In genomic region chr11:1545432-1545831, GRCh38 we compare ENCODE assay signal across 26 cellular contexts. TPM values are rescaled to one million over a fixed set of nuclear protein-coding genes. Genes with fewer than 3 reads are reported as not detected.
"Had no signal": no experiment of that assay in that cellular context is flagged by ENCODE, and none has a peak within 500 bp of the region (broad histone marks: within the 10 kb centered on the region; RNA-seq: fewer than 3 reads in every experiment).

No MANE protein-coding gene starts in this region.

- H3K9me3 ChIP-seq: body of pancreas, Peyer's patch had no signal

- H3K4me1 Mint-ChIP-seq: activated T-helper 17 cell treated with anti-CD3 and anti-CD28 coated beads, Interleukin-2, amount 50 U/mL, for 72 hours had no signal

- H3K27ac ChIP-seq: body of pancreas, RWPE1, VCaP had no signal

- H3K27ac Mint-ChIP-seq: activated CD4-positive, alpha-beta memory T cell treated with anti-CD3 and anti-CD28 coated beads, Interleukin-2, amount 10 ng/mL, durations not matched to agents 7 days and 5 days; activated CD4-positive, alpha-beta T cell treated with anti-CD3 and anti-CD28 coated beads for 36 hours; activated T-helper 17 cell treated with anti-CD3 and anti-CD28 coated beads, Interleukin-2, amount 50 U/mL, for 72 hours had no signal

- H3K36me3 ChIP-seq: Peyer's patch had no signal

- DNase-seq: activated CD4-positive, alpha-beta memory T cell treated with anti-CD3 and anti-CD28 coated beads, Interleukin-2, amount 10 ng/mL, durations not matched to agents 7 days and 5 days; activated CD4-positive, alpha-beta T cell treated with anti-CD3 and anti-CD28 coated beads for 36 hours; activated CD4-positive, alpha-beta T cell treated with anti-CD3 and anti-CD28 coated beads, Interleukin-2, amount 50 U/mL, for 1 hour; activated gamma-delta T cell; activated naive CD4-positive, alpha-beta T cell treated with anti-CD3 and anti-CD28 coated beads, Interleukin-2, amount 10 ng/mL, durations not matched to agents 7 days and 5 days; activated T-cell treated with anti-CD3 and anti-CD28 coated beads for 4 hours; activated T-cell treated with anti-CD3 and anti-CD28 coated beads, Interleukin-2, amount 50 U/mL, for 48 hours; aorta; central memory CD4-positive, alpha-beta T cell; Kasumi-1; KBM-7; NCI-H1436 treated with DMSO at 0.1 percent for 48 hours; NCI-H2081; NCI-H524; SHP77; T-helper 2 cell; T1000 had no signal

- H3K27me3 ChIP-seq: body of pancreas had no signal

- H3K9me3 Mint-ChIP-seq: activated CD4-positive, alpha-beta memory T cell treated with anti-CD3 and anti-CD28 coated beads, Interleukin-2, amount 10 ng/mL, durations not matched to agents 7 days and 5 days; activated naive CD4-positive, alpha-beta T cell treated with anti-CD3 and anti-CD28 coated beads, Interleukin-2, amount 10 ng/mL, durations not matched to agents 7 days and 5 days; activated T-helper 17 cell treated with anti-CD3 and anti-CD28 coated beads, Interleukin-2, amount 50 U/mL, for 72 hours had no signal

- H3K4me3 Mint-ChIP-seq: activated CD4-positive, alpha-beta memory T cell treated with anti-CD3 and anti-CD28 coated beads, Interleukin-2, amount 10 ng/mL, durations not matched to agents 7 days and 5 days had no signal

- H3K4me3 ChIP-seq: body of pancreas had no signal

- FAIRE-seq: bronchial epithelial cell, TTC549 had no signal

- ATAC-seq: activated CD4-positive, alpha-beta T cell treated with anti-CD3 and anti-CD28 coated beads for 36 hours; activated T-helper 17 cell treated with anti-CD3 and anti-CD28 coated beads, Interleukin-2, amount 50 U/mL, for 72 hours; body of pancreas had no signal

- H3K36me3 Mint-ChIP-seq: activated naive CD4-positive, alpha-beta T cell treated with anti-CD3 and anti-CD28 coated beads, Interleukin-2, amount 10 ng/mL, durations not matched to agents 7 days and 5 days had no signal

RNA-seq across cellular contexts. Expression of gene KRTAP5-1, which starts 39.7 kb away (rescaled TPM):
- total RNA-seq: activated CD4-positive, alpha-beta memory T cell treated with anti-CD3 and anti-CD28 coated beads, Interleukin-2, amount 10 ng/mL, durations not matched to agents 7 days and 5 days; activated CD4-positive, alpha-beta T cell treated with anti-CD3 and anti-CD28 coated beads for 36 hours; activated CD8-positive, alpha-beta memory T cell treated with anti-CD3 and anti-CD28 coated beads for 36 hours; activated T-helper 17 cell treated with anti-CD3 and anti-CD28 coated beads, Interleukin-2, amount 50 U/mL, for 72 hours; aorta; body of pancreas; bronchial epithelial cell; Peyer's patch; SK-MEL-5 had no signal
- polyA plus RNA-seq: aorta had no signal

RNA-seq across cellular contexts. Expression of gene KRTAP5-2, which starts 52.7 kb away (rescaled TPM):
- total RNA-seq: activated CD4-positive, alpha-beta memory T cell treated with anti-CD3 and anti-CD28 coated beads, Interleukin-2, amount 10 ng/mL, durations not matched to agents 7 days and 5 days; activated CD4-positive, alpha-beta T cell treated with anti-CD3 and anti-CD28 coated beads for 36 hours; activated CD8-positive, alpha-beta memory T cell treated with anti-CD3 and anti-CD28 coated beads for 36 hours; activated T-helper 17 cell treated with anti-CD3 and anti-CD28 coated beads, Interleukin-2, amount 50 U/mL, for 72 hours; aorta; body of pancreas; bronchial epithelial cell; Peyer's patch had no signal
- polyA plus RNA-seq: aorta had no signal
